8 cellular contexts compared by ENCODE assay signal in genomic region chr22:21000215-21000986, GRCh38. TPM values are rescaled to one million over a fixed set of nuclear protein-coding genes. Genes with fewer than 3 reads are reported as not detected.
DNase-seq lines count a peak whose midpoint lies in the region; ATAC-seq lines count a peak whose summit lies in the region.

No MANE protein-coding gene starts in this region.

- no peaks in the 10 kb centered on the region for H3K27me3 ChIP-seq in iPS-20b (ENCODE audit: insufficient read depth, low read length)

- H3K9me3 ChIP-seq in iPS-20b (ENCODE audit: insufficient read depth, low read depth, low read length): no peaks in the 10 kb centered on the region

- ATAC-seq in activated CD8-positive, alpha-beta T cell treated with anti-CD3 and anti-CD28 coated beads, Interleukin-2, amount 10 ng/mL, durations not matched to agents 7 days and 5 days: no peak
- ATAC-seq in activated CD4-positive, CD25-positive, alpha-beta regulatory T cell treated with anti-CD3 and anti-CD28 coated beads, Interleukin-2, amount 50 U/mL, for 24 hours: no peak

- peak overlapping the region; percentile 92 for H3K4me3 Mint-ChIP-seq in activated CD8-positive, alpha-beta T cell treated with anti-CD3 and anti-CD28 coated beads, Interleukin-2, amount 10 ng/mL, durations not matched to agents 7 days and 5 days

- peaks cover 13% of the 10 kb centered on the region for H3K4me1 ChIP-seq in iPS-20b (ENCODE audit: insufficient read depth, low read length)

- peaks cover 29% of the 10 kb centered on the region for H3K4me1 Mint-ChIP-seq in activated CD8-positive, alpha-beta T cell treated with anti-CD3 and anti-CD28 coated beads, Interleukin-2, amount 10 ng/mL, durations not matched to agents 7 days and 5 days (ENCODE audit: low read depth)

- DNase-seq in activated CD4-positive, alpha-beta T cell treated with anti-CD3 and anti-CD28 coated beads for 48 hours: peak; percentile 27
- DNase-seq in activated CD4-positive, alpha-beta T cell treated with anti-CD3 and anti-CD28 coated beads for 4 hours: no peak
- no peak for DNase-seq in activated CD8-positive, alpha-beta T cell treated with anti-CD3 and anti-CD28 coated beads, Interleukin-2, amount 10 ng/mL, durations not matched to agents 7 days and 5 days
- no peak for DNase-seq in SHP77 (lab: John Stamatoyannopoulos, UW)
- DNase-seq in glomerular visceral epithelial cell (ENCODE audit: extremely low spot score): no peak

- peak overlapping the region; percentile 97 for H3K27ac Mint-ChIP-seq in activated CD8-positive, alpha-beta T cell treated with anti-CD3 and anti-CD28 coated beads, Interleukin-2, amount 10 ng/mL, durations not matched to agents 7 days and 5 days

- no peaks in the 10 kb centered on the region for H3K9me3 Mint-ChIP-seq in activated CD8-positive, alpha-beta T cell treated with anti-CD3 and anti-CD28 coated beads, Interleukin-2, amount 10 ng/mL, durations not matched to agents 7 days and 5 days (ENCODE audit: insufficient read depth)

- peaks cover 31% of the 10 kb centered on the region for H3K36me3 Mint-ChIP-seq in activated CD8-positive, alpha-beta T cell treated with anti-CD3 and anti-CD28 coated beads, Interleukin-2, amount 10 ng/mL, durations not matched to agents 7 days and 5 days (ENCODE audit: low read depth)

- POLR2A ChIA-PET in activated CD8-positive, alpha-beta T cell treated with anti-CD3 and anti-CD28 coated beads, Interleukin-2, amount 10 ng/mL, durations not matched to agents 7 days and 5 days (lab: Charles Lee): interaction anchor here (0.6 to 2.6 kb wide), 4 partner anchors 9 to 19 kb away, joined by 3 to 17 read pairs (median 4); partner anchors contain the start of gene LZTR1

- H3K27me3 Mint-ChIP-seq in activated CD8-positive, alpha-beta T cell treated with anti-CD3 and anti-CD28 coated beads, Interleukin-2, amount 10 ng/mL, durations not matched to agents 7 days and 5 days (ENCODE audit: low read depth): no peaks in the 10 kb centered on the region

- H3K4me3 ChIP-seq in iPS-20b (ENCODE audit: low read length): peak overlapping the region; percentile 91

- H3K27ac ChIP-seq in iPS-20b (ENCODE audit: low read length) (no peak overlapping the region), temporal lobe (ENCODE audit: low read depth, low read length) (peak overlapping the region; percentile 95)

- H3K36me3 ChIP-seq in iPS-20b (ENCODE audit: insufficient read depth, low read depth, low read length): peaks cover 29% of the 10 kb centered on the region

- H3K9ac ChIP-seq in iPS-20b (ENCODE audit: low read depth, low read length): peak overlapping the region; percentile 95

- CTCF ChIA-PET in activated CD8-positive, alpha-beta T cell treated with anti-CD3 and anti-CD28 coated beads, Interleukin-2, amount 10 ng/mL, durations not matched to agents 7 days and 5 days (lab: Charles Lee): interaction anchor here (1.5 kb wide), 1 partner anchor 18 kb away, joined by 6 read pairs; the partner anchor contains the start of gene LZTR1

RNA-seq across cellular contexts. Expression of gene THAP7, which starts 1.5 kb away (rescaled TPM):
- 10 to 100 TPM; 31.7 to 32.0 TPM for total RNA-seq in activated CD8-positive, alpha-beta T cell treated with anti-CD3 and anti-CD28 coated beads, Interleukin-2, amount 10 ng/mL, durations not matched to agents 7 days and 5 days
- total RNA-seq in temporal lobe: 17.5 TPM

RNA-seq across cellular contexts. Expression of gene P2RX6, which starts 14.6 kb away (rescaled TPM):
- under 1 TPM; 0.50 to 0.63 TPM for total RNA-seq in activated CD8-positive, alpha-beta T cell treated with anti-CD3 and anti-CD28 coated beads, Interleukin-2, amount 10 ng/mL, durations not matched to agents 7 days and 5 days
- total RNA-seq in temporal lobe: 0.49 TPM

RNA-seq across cellular contexts. Expression of gene LZTR1, which starts 18.3 kb away (rescaled TPM):
- total RNA-seq in activated CD8-positive, alpha-beta T cell treated with anti-CD3 and anti-CD28 coated beads, Interleukin-2, amount 10 ng/mL, durations not matched to agents 7 days and 5 days: 10 to 100 TPM; 56.2 to 58.0 TPM
- 42.0 TPM for total RNA-seq in temporal lobe

RNA-seq across cellular contexts. Expression of gene SLC7A4, which starts 32.0 kb away (rescaled TPM):
- total RNA-seq in activated CD8-positive, alpha-beta T cell treated with anti-CD3 and anti-CD28 coated beads, Interleukin-2, amount 10 ng/mL, durations not matched to agents 7 days and 5 days: under 1 TPM; 0.16 to 0.21 TPM
- 1.5 TPM for total RNA-seq in temporal lobe

RNA-seq across cellular contexts. Expression of gene AIFM3, which starts 33.3 kb away (rescaled TPM):
- total RNA-seq in activated CD8-positive, alpha-beta T cell treated with anti-CD3 and anti-CD28 coated beads, Interleukin-2, amount 10 ng/mL, durations not matched to agents 7 days and 5 days: under 1 TPM; 0.37 to 0.39 TPM
- 2.5 TPM for total RNA-seq in temporal lobe
